ENCODE assay signal across 10 cellular contexts in genomic region chrX:38375888-38376287, GRCh38. TPM values are rescaled to one million over a fixed set of nuclear protein-coding genes. Genes with fewer than 3 reads are reported as not detected.
A peak's percentile ranks its signal among the peaks of the same experiment; 100 is the strongest.
DNase-seq lines count a peak whose midpoint lies in the region; ATAC-seq, FAIRE-seq and TF ChIP-seq lines count a peak whose summit lies in the region.
"Had no signal": no experiment of that assay in that cellular context is flagged by ENCODE, and none has a peak within 500 bp of the region (broad histone marks: within the 10 kb centered on the region; RNA-seq: fewer than 3 reads in every experiment).

No MANE protein-coding gene starts in this region.

- no peak overlapping the region for H2AFZ ChIP-seq in H1 (ENCODE audit: low read length)

- no peak overlapping the region for H4K8ac ChIP-seq in H1 (ENCODE audit: extremely low read depth, insufficient read depth, low read length)

- POLR2A ChIA-PET in activated CD8-positive, alpha-beta T cell treated with anti-CD3 and anti-CD28 coated beads for 36 hours (lab: Charles Lee): no interaction called here
- POLR2A ChIA-PET in activated CD8-positive, alpha-beta T cell treated with anti-CD3 and anti-CD28 coated beads, Interleukin-2, amount 10 ng/mL, durations not matched to agents 7 days and 5 days (lab: Charles Lee): no interaction called here
- POLR2A ChIA-PET in H1 (lab: Charles Lee; ENCODE audit: partially characterized antibody): no interaction called here
- POLR2A ChIA-PET in CD8-positive, alpha-beta T cell (lab: Charles Lee): no interaction called here

- H4K20me1 ChIP-seq in H1 (replicated peaks in 1 of 2; ENCODE audit: control insufficient read depth in 1 of 2, insufficient read depth in 2 of 2, low read length in 2 of 2): no peaks in the 10 kb centered on the region

- WGBS in H1 (ENCODE audit: extremely low coverage in 1 of 2, insufficient coverage in 1 of 2, insufficient read length in 1 of 2, insufficient replicate concordance in 2 of 2, low coverage in 1 of 2, low lambda C conversion rate in 2 of 2, missing lambda C conversion rate in 1 of 2), 2 experiments: 0% methylated on average over 1 of the region's 1 CpG; no CpG with 5 or more reads in 1 of the 2 experiments

- H3K56ac ChIP-seq in H1 (replicated peaks; ENCODE audit: insufficient read length, low read depth, low read length): no peak overlapping the region

- H3K27ac Mint-ChIP-seq in activated CD8-positive, alpha-beta T cell treated with anti-CD3 and anti-CD28 coated beads for 36 hours: no peak overlapping the region
- H3K27ac Mint-ChIP-seq in activated CD8-positive, alpha-beta T cell treated with anti-CD3 and anti-CD28 coated beads, Interleukin-2, amount 10 ng/mL, durations not matched to agents 7 days and 5 days: no peak overlapping the region
- no peak overlapping the region for H3K27ac Mint-ChIP-seq in CD8-positive, alpha-beta T cell

- no peak overlapping the region for H2AK5ac ChIP-seq in H1 (ENCODE audit: low read depth, low read length)

- no peak overlapping the region for H2BK120ac ChIP-seq in H1 (replicated peaks; ENCODE audit: low read depth, low read length)

- CTCF ChIA-PET in activated CD8-positive, alpha-beta T cell treated with anti-CD3 and anti-CD28 coated beads for 36 hours (lab: Charles Lee): no interaction called here
- CTCF ChIA-PET in activated CD8-positive, alpha-beta T cell treated with anti-CD3 and anti-CD28 coated beads, Interleukin-2, amount 10 ng/mL, durations not matched to agents 7 days and 5 days (lab: Charles Lee): interaction anchor here (0.7 kb wide), 1 partner anchor 55 kb away, joined by 3 read pairs; no protein-coding TSS in a partner anchor
- CTCF ChIA-PET in H1 (lab: Charles Lee; ENCODE audit: partially characterized antibody): interaction anchor here (0.6 to 1.2 kb wide), 4 partner anchors 24 to 252 kb away, joined by 3 to 4 read pairs (median 4); no protein-coding TSS in a partner anchor
- CTCF ChIA-PET in CD8-positive, alpha-beta T cell (lab: Charles Lee): no interaction called here

- no peak overlapping the region for H2BK12ac ChIP-seq in H1 (ENCODE audit: low read depth, low read length)

- peak; percentile 1 for DNase-seq in activated CD8-positive, alpha-beta T cell treated with anti-CD3 and anti-CD28 coated beads for 36 hours
- DNase-seq in activated CD8-positive, alpha-beta T cell treated with anti-CD3 and anti-CD28 coated beads, Interleukin-2, amount 10 ng/mL, durations not matched to agents 7 days and 5 days: no peak
- DNase-seq in NCI-H446 treated with DMSO at 0.1 percent for 48 hours (lab: John Stamatoyannopoulos, UW) (peak; percentile 0), H1 (ENCODE audit: low read depth in 1 of 2, low spot score in 2 of 2) (no peak), stromal cell of bone marrow (ENCODE audit: low read depth) (peak; percentile 2)
- DNase-seq in CD8-positive, alpha-beta T cell: no peak
- DNase-seq in activated CD8-positive, alpha-beta memory T cell treated with anti-CD3 and anti-CD28 coated beads, Interleukin-2, amount 50 U/mL, for 48 hours: no peak
- DNase-seq: KG1 had no signal

- H3K9me3 Mint-ChIP-seq in activated CD8-positive, alpha-beta T cell treated with anti-CD3 and anti-CD28 coated beads for 36 hours: no peaks in the 10 kb centered on the region
- H3K9me3 Mint-ChIP-seq in activated CD8-positive, alpha-beta T cell treated with anti-CD3 and anti-CD28 coated beads, Interleukin-2, amount 10 ng/mL, durations not matched to agents 7 days and 5 days (ENCODE audit: insufficient read depth): no peaks in the 10 kb centered on the region
- no peaks in the 10 kb centered on the region for H3K9me3 Mint-ChIP-seq in CD8-positive, alpha-beta T cell

- no peak for TF ChIP-seq CTCF in activated CD8-positive, alpha-beta T cell treated with anti-CD3 and anti-CD28 coated beads for 36 hours (IDR thresholded peaks at IDR 0.05)
- peak in 2 of 3 experiments; percentile 14 to 50; a peak in 2 of 4 replicates for TF ChIP-seq CTCF in H1 (IDR thresholded peaks at IDR 0.05; ENCODE audit: control extremely low read depth in 1 of 3, insufficient read depth in 1 of 3, low read depth in 1 of 3, low read length in 3 of 3)
- TF ChIP-seq CTCF in CD8-positive, alpha-beta T cell (IDR thresholded peaks at IDR 0.05): no peak

- no peak overlapping the region for H2BK15ac ChIP-seq in H1 (ENCODE audit: low read length)

- no peaks in the 10 kb centered on the region for H3K36me3 ChIP-seq in H1 (ENCODE audit: control insufficient read depth in 2 of 4, insufficient read depth in 4 of 4, low read length in 3 of 4)
- H3K36me3 ChIP-seq in CD8-positive, alpha-beta T cell (ENCODE audit: insufficient read depth, low read length): no peaks in the 10 kb centered on the region

- H3K27me3 ChIP-seq in H1 (replicated peaks in 1 of 4; ENCODE audit: control insufficient read depth in 3 of 4, extremely low read depth in 1 of 4, insufficient read depth in 3 of 4, low read length in 3 of 4): no peaks in the 10 kb centered on the region
- no peaks in the 10 kb centered on the region for H3K27me3 ChIP-seq in CD8-positive, alpha-beta T cell (ENCODE audit: insufficient read depth, low read length)

- no peak overlapping the region for H3K4ac ChIP-seq in H1 (replicated peaks; ENCODE audit: insufficient read length, low read depth, low read length)

- peaks cover 2% of the 10 kb centered on the region for H3K27me3 Mint-ChIP-seq in activated CD8-positive, alpha-beta T cell treated with anti-CD3 and anti-CD28 coated beads for 36 hours
- no peaks in the 10 kb centered on the region for H3K27me3 Mint-ChIP-seq in activated CD8-positive, alpha-beta T cell treated with anti-CD3 and anti-CD28 coated beads, Interleukin-2, amount 10 ng/mL, durations not matched to agents 7 days and 5 days (ENCODE audit: low read depth)
- peaks cover 10% of the 10 kb centered on the region for H3K27me3 Mint-ChIP-seq in CD8-positive, alpha-beta T cell (ENCODE audit: low read depth)

- no peak overlapping the region for H2BK20ac ChIP-seq in H1 (ENCODE audit: low read length)

- no peaks in the 10 kb centered on the region for H3K9me3 ChIP-seq in H1 (ENCODE audit: insufficient read depth in 2 of 2, low read depth in 1 of 2, low read length in 1 of 2)
- H3K9me3 ChIP-seq in CD8-positive, alpha-beta T cell (ENCODE audit: low read length): no peaks in the 10 kb centered on the region

- no peaks in the 10 kb centered on the region for H3K23me2 ChIP-seq in H1 (ENCODE audit: low read depth, low read length)

- H3K36me3 Mint-ChIP-seq in activated CD8-positive, alpha-beta T cell treated with anti-CD3 and anti-CD28 coated beads for 36 hours (ENCODE audit: low read depth): no peaks in the 10 kb centered on the region
- no peaks in the 10 kb centered on the region for H3K36me3 Mint-ChIP-seq in activated CD8-positive, alpha-beta T cell treated with anti-CD3 and anti-CD28 coated beads, Interleukin-2, amount 10 ng/mL, durations not matched to agents 7 days and 5 days (ENCODE audit: low read depth)
- no peaks in the 10 kb centered on the region for H3K36me3 Mint-ChIP-seq in CD8-positive, alpha-beta T cell

- H3K14ac ChIP-seq in H1 (ENCODE audit: insufficient read length): no peak overlapping the region

- H2BK5ac ChIP-seq in H1 (ENCODE audit: low read depth, low read length): no peak overlapping the region

- no peaks in the 10 kb centered on the region for H3K79me1 ChIP-seq in H1 (ENCODE audit: low read depth, low read length)

- H3K4me1 Mint-ChIP-seq in activated CD8-positive, alpha-beta T cell treated with anti-CD3 and anti-CD28 coated beads for 36 hours (ENCODE audit: low read depth): no peaks in the 10 kb centered on the region
- no peaks in the 10 kb centered on the region for H3K4me1 Mint-ChIP-seq in activated CD8-positive, alpha-beta T cell treated with anti-CD3 and anti-CD28 coated beads, Interleukin-2, amount 10 ng/mL, durations not matched to agents 7 days and 5 days (ENCODE audit: low read depth)
- no peaks in the 10 kb centered on the region for H3K4me1 Mint-ChIP-seq in CD8-positive, alpha-beta T cell (ENCODE audit: low read depth)

- no peak for ATAC-seq in activated CD8-positive, alpha-beta T cell treated with anti-CD3 and anti-CD28 coated beads for 36 hours
- no peak for ATAC-seq in activated CD8-positive, alpha-beta T cell treated with anti-CD3 and anti-CD28 coated beads, Interleukin-2, amount 10 ng/mL, durations not matched to agents 7 days and 5 days
- no peak for ATAC-seq in CD8-positive, alpha-beta T cell
- ATAC-seq in HG03097 (IDR thresholded peaks at IDR 0.05; ENCODE audit: low FRiP score, unreplicated experiment): no peak

- H3K18ac ChIP-seq in H1 (ENCODE audit: extremely low read depth, low read length): no peak overlapping the region

- peak; percentile 43 to 50 for TF ChIP-seq RAD21 in H1 (IDR thresholded peaks at IDR 0.05 in 1 of 2, conservative IDR thresholded peaks at IDR 0.05 in 1 of 2; ENCODE audit: low read depth in 2 of 2, low read length in 2 of 2)

- H3K23ac ChIP-seq in H1 (ENCODE audit: insufficient read length): no peak overlapping the region

- H3K27ac ChIP-seq in H1 (ENCODE audit: low read depth, low read length): no peak overlapping the region
- no peak overlapping the region for H3K27ac ChIP-seq in CD8-positive, alpha-beta T cell (ENCODE audit: low read depth, low read length)

- intact Hi-C loops in activated CD8-positive, alpha-beta T cell treated with anti-CD3 and anti-CD28 coated beads for 36 hours (cut with micrococcal nuclease): no loop called here
- intact Hi-C loops in CD8-positive, alpha-beta T cell (cut with DNase I, micrococcal nuclease): no loop called here

- H3K4me3 Mint-ChIP-seq in activated CD8-positive, alpha-beta T cell treated with anti-CD3 and anti-CD28 coated beads for 36 hours: no peak overlapping the region
- H3K4me3 Mint-ChIP-seq in activated CD8-positive, alpha-beta T cell treated with anti-CD3 and anti-CD28 coated beads, Interleukin-2, amount 10 ng/mL, durations not matched to agents 7 days and 5 days: no peak overlapping the region
- H3K4me3 Mint-ChIP-seq in CD8-positive, alpha-beta T cell: no peak overlapping the region

- TF ChIP-seq POLR2A in H1 (IDR thresholded peaks at IDR 0.05; ENCODE audit: control extremely low read depth in 1 of 2, low read depth in 2 of 2, low read length in 2 of 2): no peak

- H3K79me2 ChIP-seq in H1 (ENCODE audit: control insufficient read depth in 1 of 2, insufficient read depth in 2 of 2, low read length in 2 of 2): no peaks in the 10 kb centered on the region

- H3K4me2 ChIP-seq in H1 (ENCODE audit: insufficient read depth in 1 of 2, low read depth in 2 of 2, low read length in 2 of 2): no peak overlapping the region

- peak; percentile 39 for FAIRE-seq in H1 (lab: Jason Lieb, UNC)

- TF ChIP-seq EP300 in H1 (IDR thresholded peaks at IDR 0.05; ENCODE audit: borderline replicate concordance in 1 of 2, low read depth in 2 of 2, low read length in 2 of 2): no peak

- no peak overlapping the region for H3K9ac ChIP-seq in H1 (replicated peaks in 1 of 4; ENCODE audit: extremely low read depth in 1 of 4, low read depth in 3 of 4, low read length in 3 of 4)

- no peak overlapping the region for H4K5ac ChIP-seq in H1 (ENCODE audit: insufficient read length, low read depth, low read length)

- no peaks in the 10 kb centered on the region for H3K4me1 ChIP-seq in H1 (replicated peaks in 1 of 4; ENCODE audit: control insufficient read depth in 3 of 4, insufficient read depth in 4 of 4, low read length in 3 of 4)
- no peaks in the 10 kb centered on the region for H3K4me1 ChIP-seq in CD8-positive, alpha-beta T cell (ENCODE audit: insufficient read depth, low read length)

- H3K4me3 ChIP-seq in H1 (ENCODE audit: extremely low read depth in 1 of 4, insufficient read depth in 2 of 4, low read depth in 3 of 4, low read length in 4 of 4): no peak overlapping the region
- no peak overlapping the region for H3K4me3 ChIP-seq in CD8-positive, alpha-beta T cell (ENCODE audit: low read depth, low read length)

- H4K91ac ChIP-seq in H1 (replicated peaks; ENCODE audit: insufficient read length, low read length): no peak overlapping the region

RNA-seq across cellular contexts. Expression of gene OTC, which starts 23.5 kb away (rescaled TPM):
- under 1 TPM in 1 of 2 experiments, not detected in 1; 0.23 TPM for total RNA-seq in activated CD8-positive, alpha-beta T cell treated with anti-CD3 and anti-CD28 coated beads for 36 hours
- total RNA-seq in activated CD8-positive, alpha-beta T cell treated with anti-CD3 and anti-CD28 coated beads, Interleukin-2, amount 10 ng/mL, durations not matched to agents 7 days and 5 days: not detected
- total RNA-seq in H1 (2021; fragmentation: NEBNext Ultra II Directional; extraction: Animal tissue kit (Norgen Biotek cat#: 25700)): not detected in 2 replicates
- not detected in 2 replicates for polyA plus RNA-seq in H1 (2011; rRNA removed)
- not detected for polyA plus RNA-seq in H1 (2011; cell fraction: cytosol; rRNA removed)
- not detected for polyA plus RNA-seq in H1 (2011; cell fraction: nucleus; rRNA removed)
- not detected in 4 replicates for polyA plus RNA-seq in H1 (2012, experiment 1 of 2)
- polyA plus RNA-seq in H1 (2012, experiment 2 of 2): not detected
- polyA plus RNA-seq in H1 (2013, experiment 1 of 2): not detected
- not detected for polyA plus RNA-seq in H1 (2013, experiment 2 of 2)
- not detected in 2 replicates for polyA minus RNA-seq in H1 (2011; rRNA and poly(A)+ RNA removed)
- polyA minus RNA-seq in H1 (2011; cell fraction: cytosol; rRNA and poly(A)+ RNA removed): not detected
- polyA minus RNA-seq in H1 (2011; cell fraction: nucleus; rRNA and poly(A)+ RNA removed): not detected
- total RNA-seq in CD8-positive, alpha-beta T cell: not detected
- total RNA-seq: G401 had no signal

RNA-seq across cellular contexts. Expression of gene RPGR, which starts 48.6 kb away (rescaled TPM):
- total RNA-seq in activated CD8-positive, alpha-beta T cell treated with anti-CD3 and anti-CD28 coated beads for 36 hours: 1 to 10 TPM; 7.0 to 7.1 TPM
- 1 to 10 TPM; 5.0 to 7.6 TPM for total RNA-seq in activated CD8-positive, alpha-beta T cell treated with anti-CD3 and anti-CD28 coated beads, Interleukin-2, amount 10 ng/mL, durations not matched to agents 7 days and 5 days
- 6.9 and 10.0 TPM in 2 replicates for total RNA-seq in H1 (2021; fragmentation: NEBNext Ultra II Directional; extraction: Animal tissue kit (Norgen Biotek cat#: 25700))
- polyA plus RNA-seq in H1 (2011; rRNA removed): 1.2 and 1.6 TPM in 2 replicates
- polyA plus RNA-seq in H1 (2011; cell fraction: cytosol; rRNA removed): 3.0 TPM
- polyA plus RNA-seq in H1 (2011; cell fraction: nucleus; rRNA removed): 1.1 TPM
- polyA plus RNA-seq in H1 (2012, experiment 1 of 2): 4.1 to 11.4 TPM (median 5.2 TPM) in 4 replicates
- 0.34 TPM for polyA plus RNA-seq in H1 (2012, experiment 2 of 2)
- 4.7 TPM for polyA plus RNA-seq in H1 (2013, experiment 1 of 2)
- polyA plus RNA-seq in H1 (2013, experiment 2 of 2): 5.0 TPM
- 3.2 and 5.3 TPM in 2 replicates for polyA minus RNA-seq in H1 (2011; rRNA and poly(A)+ RNA removed)
- polyA minus RNA-seq in H1 (2011; cell fraction: cytosol; rRNA and poly(A)+ RNA removed): 5.4 TPM
- 9.7 TPM for polyA minus RNA-seq in H1 (2011; cell fraction: nucleus; rRNA and poly(A)+ RNA removed)
- total RNA-seq in CD8-positive, alpha-beta T cell: 10 to 100 TPM; 16.9 to 17.0 TPM

Comparison
In these comparisons a context has a peak if more than half of its experiments do, and no peak if none do; other contexts are left out.
1. DNase-seq: peak in activated CD8-positive, alpha-beta T cell treated with anti-CD3 and anti-CD28 coated beads for 36 hours (single experiment), NCI-H446 treated with DMSO at 0.1 percent for 48 hours (single experiment) and stromal cell of bone marrow (single experiment); none in activated CD8-positive, alpha-beta T cell treated with anti-CD3 and anti-CD28 coated beads, Interleukin-2, amount 10 ng/mL, durations not matched to agents 7 days and 5 days (single experiment), H1 (0 of 2), CD8-positive, alpha-beta T cell (0 of 7) and activated CD8-positive, alpha-beta memory T cell treated with anti-CD3 and anti-CD28 coated beads, Interleukin-2, amount 50 U/mL, for 48 hours (single experiment).
2. CTCF ChIA-PET loops: an anchor here in activated CD8-positive, alpha-beta T cell treated with anti-CD3 and anti-CD28 coated beads, Interleukin-2, amount 10 ng/mL, durations not matched to agents 7 days and 5 days (0.7 kb wide) and H1 (0.6 to 1.2 kb wide); none called in activated CD8-positive, alpha-beta T cell treated with anti-CD3 and anti-CD28 coated beads for 36 hours and CD8-positive, alpha-beta T cell.
3. CTCF ChIP-seq: peak in H1 (2 of 3); none in activated CD8-positive, alpha-beta T cell treated with anti-CD3 and anti-CD28 coated beads for 36 hours (single experiment) and CD8-positive, alpha-beta T cell (single experiment).